Comparison of ENCODE assay signal across 1 cellular context in genomic region chr1:213070399-213070798, GRCh38.
A peak's percentile ranks its signal among the peaks of the same experiment; 100 is the strongest.
TF ChIP-seq lines count a peak whose summit lies in the region.

No MANE protein-coding gene starts in this region.

TF ChIP-seq in GM12878, 131 proteins besides CTCF, POLR2A, EP300 and RAD21 (continued from another document):
- TF ChIP-seq, protein P1, sequence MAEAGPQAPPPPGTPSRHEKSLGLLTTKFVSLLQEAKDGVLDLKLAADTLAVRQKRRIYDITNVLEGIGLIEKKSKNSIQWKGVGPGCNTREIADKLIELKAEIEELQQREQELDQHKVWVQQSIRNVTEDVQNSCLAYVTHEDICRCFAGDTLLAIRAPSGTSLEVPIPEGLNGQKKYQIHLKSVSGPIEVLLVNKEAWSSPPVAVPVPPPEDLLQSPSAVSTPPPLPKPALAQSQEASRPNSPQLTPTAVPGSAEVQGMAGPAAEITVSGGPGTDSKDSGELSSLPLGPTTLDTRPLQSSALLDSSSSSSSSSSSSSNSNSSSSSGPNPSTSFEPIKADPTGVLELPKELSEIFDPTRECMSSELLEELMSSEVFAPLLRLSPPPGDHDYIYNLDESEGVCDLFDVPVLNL (IDR thresholded peaks at IDR 0.05; ENCODE audit: low read depth, low read length), result 0 out of 2 replicates have a peak, but pooled peaks have one; percentile 55
- TF ChIP-seq FOS (IDR thresholded peaks at IDR 0.05; ENCODE audit: borderline replicate concordance, extremely low read depth, insufficient read length) (no peak), NBN (IDR thresholded peaks at IDR 0.05) (0 out of 2 replicates have a peak, but pooled peaks have one; percentile 30), MXI1 (IDR thresholded peaks at IDR 0.05; ENCODE audit: low read depth, low read length) (peak; percentile 34; the same call in 1 of the 2 replicates), GABPA (IDR thresholded peaks at IDR 0.05; ENCODE audit: low read depth) (no peak), NR2C1 (IDR thresholded peaks at IDR 0.05) (no peak), MLLT1 (IDR thresholded peaks at IDR 0.05) (no peak), IRF4 (IDR thresholded peaks at IDR 0.05; ENCODE audit: low read depth, low read length) (0 out of 2 replicates have a peak, but pooled peaks have one; percentile 15), EZH2 (IDR thresholded peaks at IDR 0.05; ENCODE audit: borderline replicate concordance, control insufficient read depth, low read depth, low read length) (no peak), CREB1 (IDR thresholded peaks at IDR 0.05; ENCODE audit: low read depth) (peak; percentile 35; the same call in 1 of the 2 replicates), TARDBP (IDR thresholded peaks at IDR 0.05; ENCODE audit: borderline replicate concordance) (no peak), JUND (IDR thresholded peaks at IDR 0.05; ENCODE audit: low read depth, low read length) (no peak), PML (IDR thresholded peaks at IDR 0.05; ENCODE audit: low read length) (no peak), SIX5 (IDR thresholded peaks at IDR 0.05; ENCODE audit: low read depth, low read length, severe bottlenecking) (peak; percentile 21), SREBF1 (IDR thresholded peaks at IDR 0.05; ENCODE audit: low read length) (no peak), MEF2A (IDR thresholded peaks at IDR 0.05; ENCODE audit: insufficient read depth, low read depth, low read length) (peak; percentile 69; the same call in 1 of the 2 replicates), ATF7 (IDR thresholded peaks at IDR 0.05; ENCODE audit: low read depth) (0 out of 2 replicates have a peak, but pooled peaks have one; percentile 20), REST (IDR thresholded peaks at IDR 0.05; ENCODE audit: low read depth, low read length) (no peak), SRF (IDR thresholded peaks at IDR 0.05; ENCODE audit: low read depth in 2 of 2, low read length in 2 of 2) (peak in 1 of 2 experiments; percentile 93; a peak in 2 of 4 replicates), IKZF2 (IDR thresholded peaks at IDR 0.05) (peak in 1 of 2 experiments; percentile 16; a peak in 2 of 4 replicates), BCL3 (IDR thresholded peaks at IDR 0.05; ENCODE audit: borderline replicate concordance, insufficient read depth, low read depth, low read length, poor library complexity, severe bottlenecking) (no peak), RBBP5 (conservative IDR thresholded peaks at IDR 0.05) (no peak), ZBTB40 (IDR thresholded peaks at IDR 0.05; ENCODE audit: borderline replicate concordance) (no peak; the same call in 1 of the 2 replicates), IKZF1 (conservative IDR thresholded peaks at IDR 0.05) (0 out of 2 replicates have a peak, but pooled peaks have one; percentile 12), RUNX3 (IDR thresholded peaks at IDR 0.05; ENCODE audit: low read length) (peak; percentile 42; the same call in 1 of the 2 replicates)
- TF ChIP-seq, protein P2, sequence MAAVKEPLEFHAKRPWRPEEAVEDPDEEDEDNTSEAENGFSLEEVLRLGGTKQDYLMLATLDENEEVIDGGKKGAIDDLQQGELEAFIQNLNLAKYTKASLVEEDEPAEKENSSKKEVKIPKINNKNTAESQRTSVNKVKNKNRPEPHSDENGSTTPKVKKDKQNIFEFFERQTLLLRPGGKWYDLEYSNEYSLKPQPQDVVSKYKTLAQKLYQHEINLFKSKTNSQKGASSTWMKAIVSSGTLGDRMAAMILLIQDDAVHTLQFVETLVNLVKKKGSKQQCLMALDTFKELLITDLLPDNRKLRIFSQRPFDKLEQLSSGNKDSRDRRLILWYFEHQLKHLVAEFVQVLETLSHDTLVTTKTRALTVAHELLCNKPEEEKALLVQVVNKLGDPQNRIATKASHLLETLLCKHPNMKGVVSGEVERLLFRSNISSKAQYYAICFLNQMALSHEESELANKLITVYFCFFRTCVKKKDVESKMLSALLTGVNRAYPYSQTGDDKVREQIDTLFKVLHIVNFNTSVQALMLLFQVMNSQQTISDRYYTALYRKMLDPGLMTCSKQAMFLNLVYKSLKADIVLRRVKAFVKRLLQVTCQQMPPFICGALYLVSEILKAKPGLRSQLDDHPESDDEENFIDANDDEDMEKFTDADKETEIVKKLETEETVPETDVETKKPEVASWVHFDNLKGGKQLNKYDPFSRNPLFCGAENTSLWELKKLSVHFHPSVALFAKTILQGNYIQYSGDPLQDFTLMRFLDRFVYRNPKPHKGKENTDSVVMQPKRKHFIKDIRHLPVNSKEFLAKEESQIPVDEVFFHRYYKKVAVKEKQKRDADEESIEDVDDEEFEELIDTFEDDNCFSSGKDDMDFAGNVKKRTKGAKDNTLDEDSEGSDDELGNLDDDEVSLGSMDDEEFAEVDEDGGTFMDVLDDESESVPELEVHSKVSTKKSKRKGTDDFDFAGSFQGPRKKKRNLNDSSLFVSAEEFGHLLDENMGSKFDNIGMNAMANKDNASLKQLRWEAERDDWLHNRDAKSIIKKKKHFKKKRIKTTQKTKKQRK (IDR thresholded peaks at IDR 0.05; ENCODE audit: low read depth, low read length), result no peak
- TF ChIP-seq, protein P3, sequence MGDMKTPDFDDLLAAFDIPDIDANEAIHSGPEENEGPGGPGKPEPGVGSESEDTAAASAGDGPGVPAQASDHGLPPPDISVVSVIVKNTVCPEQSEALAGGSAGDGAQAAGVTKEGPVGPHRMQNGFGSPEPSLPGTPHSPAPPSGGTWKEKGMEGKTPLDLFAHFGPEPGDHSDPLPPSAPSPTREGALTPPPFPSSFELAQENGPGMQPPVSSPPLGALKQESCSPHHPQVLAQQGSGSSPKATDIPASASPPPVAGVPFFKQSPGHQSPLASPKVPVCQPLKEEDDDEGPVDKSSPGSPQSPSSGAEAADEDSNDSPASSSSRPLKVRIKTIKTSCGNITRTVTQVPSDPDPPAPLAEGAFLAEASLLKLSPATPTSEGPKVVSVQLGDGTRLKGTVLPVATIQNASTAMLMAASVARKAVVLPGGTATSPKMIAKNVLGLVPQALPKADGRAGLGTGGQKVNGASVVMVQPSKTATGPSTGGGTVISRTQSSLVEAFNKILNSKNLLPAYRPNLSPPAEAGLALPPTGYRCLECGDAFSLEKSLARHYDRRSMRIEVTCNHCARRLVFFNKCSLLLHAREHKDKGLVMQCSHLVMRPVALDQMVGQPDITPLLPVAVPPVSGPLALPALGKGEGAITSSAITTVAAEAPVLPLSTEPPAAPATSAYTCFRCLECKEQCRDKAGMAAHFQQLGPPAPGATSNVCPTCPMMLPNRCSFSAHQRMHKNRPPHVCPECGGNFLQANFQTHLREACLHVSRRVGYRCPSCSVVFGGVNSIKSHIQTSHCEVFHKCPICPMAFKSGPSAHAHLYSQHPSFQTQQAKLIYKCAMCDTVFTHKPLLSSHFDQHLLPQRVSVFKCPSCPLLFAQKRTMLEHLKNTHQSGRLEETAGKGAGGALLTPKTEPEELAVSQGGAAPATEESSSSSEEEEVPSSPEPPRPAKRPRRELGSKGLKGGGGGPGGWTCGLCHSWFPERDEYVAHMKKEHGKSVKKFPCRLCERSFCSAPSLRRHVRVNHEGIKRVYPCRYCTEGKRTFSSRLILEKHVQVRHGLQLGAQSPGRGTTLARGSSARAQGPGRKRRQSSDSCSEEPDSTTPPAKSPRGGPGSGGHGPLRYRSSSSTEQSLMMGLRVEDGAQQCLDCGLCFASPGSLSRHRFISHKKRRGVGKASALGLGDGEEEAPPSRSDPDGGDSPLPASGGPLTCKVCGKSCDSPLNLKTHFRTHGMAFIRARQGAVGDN (IDR thresholded peaks at IDR 0.05), result no peak
- TF ChIP-seq, protein P4, sequence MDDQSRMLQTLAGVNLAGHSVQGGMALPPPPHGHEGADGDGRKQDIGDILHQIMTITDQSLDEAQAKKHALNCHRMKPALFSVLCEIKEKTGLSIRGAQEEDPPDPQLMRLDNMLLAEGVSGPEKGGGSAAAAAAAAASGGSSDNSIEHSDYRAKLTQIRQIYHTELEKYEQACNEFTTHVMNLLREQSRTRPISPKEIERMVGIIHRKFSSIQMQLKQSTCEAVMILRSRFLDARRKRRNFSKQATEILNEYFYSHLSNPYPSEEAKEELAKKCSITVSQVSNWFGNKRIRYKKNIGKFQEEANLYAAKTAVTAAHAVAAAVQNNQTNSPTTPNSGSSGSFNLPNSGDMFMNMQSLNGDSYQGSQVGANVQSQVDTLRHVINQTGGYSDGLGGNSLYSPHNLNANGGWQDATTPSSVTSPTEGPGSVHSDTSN (IDR thresholded peaks at IDR 0.05; ENCODE audit: insufficient replicate concordance, low read depth, low read length), result no peak
- TF ChIP-seq, protein P5, sequence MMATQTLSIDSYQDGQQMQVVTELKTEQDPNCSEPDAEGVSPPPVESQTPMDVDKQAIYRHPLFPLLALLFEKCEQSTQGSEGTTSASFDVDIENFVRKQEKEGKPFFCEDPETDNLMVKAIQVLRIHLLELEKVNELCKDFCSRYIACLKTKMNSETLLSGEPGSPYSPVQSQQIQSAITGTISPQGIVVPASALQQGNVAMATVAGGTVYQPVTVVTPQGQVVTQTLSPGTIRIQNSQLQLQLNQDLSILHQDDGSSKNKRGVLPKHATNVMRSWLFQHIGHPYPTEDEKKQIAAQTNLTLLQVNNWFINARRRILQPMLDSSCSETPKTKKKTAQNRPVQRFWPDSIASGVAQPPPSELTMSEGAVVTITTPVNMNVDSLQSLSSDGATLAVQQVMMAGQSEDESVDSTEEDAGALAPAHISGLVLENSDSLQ (IDR thresholded peaks at IDR 0.05), result peak; percentile 89
